ENCODE assay signal across 14 cellular contexts in genomic region chr20:49563015-49563980, GRCh38. TPM values are rescaled to one million over a fixed set of nuclear protein-coding genes. Genes with fewer than 3 reads are reported as not detected.
DNase-seq lines count a peak whose midpoint lies in the region; ATAC-seq, FAIRE-seq and TF ChIP-seq lines count a peak whose summit lies in the region.
"Had no signal": no experiment of that assay in that cellular context is flagged by ENCODE, and none has a peak within 500 bp of the region (broad histone marks: within the 10 kb centered on the region; RNA-seq: fewer than 3 reads in every experiment).

No MANE protein-coding gene starts in this region.

- TF ChIP-seq CTCF in left ventricle myocardium inferior (IDR thresholded peaks at IDR 0.05; ENCODE audit: borderline replicate concordance) = no peak
- TF ChIP-seq CTCF in gastroesophageal sphincter (IDR thresholded peaks at IDR 0.05) = no peak
- no peak for TF ChIP-seq CTCF in prostate gland (IDR thresholded peaks at IDR 0.05)

- H3K4me1 ChIP-seq in left ventricle myocardium inferior = peaks cover 43% of the 10 kb centered on the region
- peaks cover 4 to 75% (median 14%) of the 10 kb centered on the region in 3 donors for H3K4me1 ChIP-seq in gastroesophageal sphincter
- no peaks in the 10 kb centered on the region for H3K4me1 ChIP-seq in prostate gland (replicated peaks)

- DNase-seq in left ventricle myocardium inferior (no peak), Right ventricle myocardium inferior (ENCODE audit: missing footprints) (no peak), prostate gland (ENCODE audit: low spot score) (no peak), COLO668 (lab: John Stamatoyannopoulos, UW; ENCODE audit: unreplicated experiment) (no peak), H54 (ENCODE audit: insufficient read length, low spot score) (no peak)
- no peak for DNase-seq in stimulated activated naive CD4-positive, alpha-beta T cell (lab: John Stamatoyannopoulos, UW)
- DNase-seq: activated CD4-positive, alpha-beta T cell treated with anti-CD3 and anti-CD28 coated beads for 4 hours; DMS153; NCI-H1436; NCI-H446 treated with DMSO at 0.1 percent for 48 hours; substantia nigra; T-helper 17 cell had no signal

- ATAC-seq in Right ventricle myocardium inferior (no peak), gastroesophageal sphincter (no peak), HG03571 (IDR thresholded peaks at IDR 0.05; ENCODE audit: unreplicated experiment) (no peak)
- ATAC-seq: T-helper 17 cell had no signal

- H3K36me3 ChIP-seq in left ventricle myocardium inferior = no peaks in the 10 kb centered on the region
- H3K36me3 ChIP-seq in gastroesophageal sphincter = no peaks in the 10 kb centered on the region
- no peaks in the 10 kb centered on the region for H3K36me3 ChIP-seq in prostate gland

- H3K27ac ChIP-seq in left ventricle myocardium inferior (replicated peaks) (peak overlapping the region; percentile 81), gastroesophageal sphincter (peak overlapping the region; percentile 75 to 93 (median 80)), prostate gland (peak overlapping the region; percentile 77 to 78)

- H3K4me3 ChIP-seq in left ventricle myocardium inferior (peak overlapping the region; percentile 30), gastroesophageal sphincter (peak overlapping the region in 1 of 2 donors; percentile 1), prostate gland (no peak overlapping the region)

- 69% methylated on average over 3 of the region's 6 CpGs; no CpG with 5 or more reads in 1 of the 2 donors for WGBS in gastroesophageal sphincter (ENCODE audit: low coverage in 1 of 2), 2 donors
- WGBS in prostate gland = 92% methylated on average over 6 of the region's 6 CpGs

- H3K27me3 ChIP-seq in left ventricle myocardium inferior (ENCODE audit: low read depth) (peaks cover 44% of the 10 kb centered on the region), gastroesophageal sphincter (peaks cover 7% of the 10 kb centered on the region), prostate gland (replicated peaks; ENCODE audit: insufficient read depth) (no peaks in the 10 kb centered on the region)

- no peaks in the 10 kb centered on the region for H3K9me3 ChIP-seq in left ventricle myocardium inferior (replicated peaks)
- H3K9me3 ChIP-seq in gastroesophageal sphincter = no peaks in the 10 kb centered on the region
- no peaks in the 10 kb centered on the region for H3K9me3 ChIP-seq in prostate gland

- intact Hi-C loops in left ventricle myocardium inferior (cut with micrococcal nuclease) (no loop called here), Right ventricle myocardium inferior (cut with DNase I) (no loop called here), prostate gland (cut with DNase I) (no loop called here)

- TF ChIP-seq POLR2A in gastroesophageal sphincter (IDR thresholded peaks at IDR 0.05) = no peak
- TF ChIP-seq POLR2A in prostate gland (IDR thresholded peaks at IDR 0.05) = no peak
- TF ChIP-seq POLR2A in H54 (IDR thresholded peaks at IDR 0.05; ENCODE audit: low read depth, low read length) = no peak

- no peak for FAIRE-seq in H54 (lab: Jason Lieb, UNC)

- no peak for TF ChIP-seq EP300 in gastroesophageal sphincter (IDR thresholded peaks at IDR 0.05)

RNA-seq across cellular contexts. Expression of gene PTGIS, which starts 4.6 kb away (rescaled TPM):
- total RNA-seq in left ventricle myocardium inferior (26.3 TPM), Right ventricle myocardium inferior (24.2 TPM), gastroesophageal sphincter (100 to 1,000 TPM in 3 of 4 donors, 10 to 100 TPM in 1; 75.3 to 169 (median 137) TPM), prostate gland (10 to 100 TPM; 12.9 to 34.6 TPM)
- total RNA-seq: T-helper 17 cell had no signal
